In the genomic region with DNA sequence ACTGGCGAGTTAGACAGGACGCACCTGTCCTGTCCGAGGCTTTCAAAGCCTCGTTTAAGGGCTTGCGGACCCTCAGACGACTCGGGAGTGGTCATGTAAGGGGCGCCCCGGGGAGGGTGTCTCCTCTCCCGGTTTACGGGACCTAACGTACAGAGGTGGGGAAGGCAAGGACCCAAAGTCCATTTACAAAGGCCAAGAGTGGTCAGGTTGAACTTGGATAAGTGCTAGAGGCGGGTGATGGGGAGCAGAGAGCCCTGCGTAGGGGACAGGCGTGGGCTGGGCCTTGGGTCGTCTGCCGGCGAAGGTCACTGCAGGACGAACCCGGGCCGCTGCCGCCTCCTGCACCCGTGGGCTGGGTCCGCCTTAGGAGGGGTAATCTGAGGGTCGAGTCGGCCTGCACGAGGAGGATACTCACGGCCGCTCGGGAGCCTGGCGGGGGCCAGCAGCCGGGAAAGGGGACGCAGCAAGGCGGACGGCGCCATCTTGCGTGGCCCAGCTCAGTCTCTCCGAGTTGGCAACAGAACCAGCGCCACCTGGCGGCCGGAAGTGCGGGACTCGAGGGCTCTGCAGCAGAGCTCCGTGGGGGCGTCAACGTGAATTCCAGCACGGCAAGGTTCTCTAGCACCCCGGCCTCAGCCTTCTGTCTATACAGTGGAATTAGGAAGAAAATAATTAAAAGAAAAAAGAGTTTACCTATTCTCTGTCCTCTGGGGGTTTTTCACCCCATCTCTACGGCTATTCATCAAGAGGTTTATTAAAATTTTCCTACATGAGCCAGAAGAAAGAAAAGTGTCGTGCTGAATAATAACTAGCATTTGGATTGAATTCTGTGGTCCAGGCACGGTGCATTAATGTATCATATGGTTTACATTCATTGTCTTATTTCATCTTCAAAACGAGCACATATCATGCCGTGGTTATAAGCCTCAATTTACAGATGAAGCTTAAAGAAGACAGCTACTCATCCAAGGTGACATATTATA, we compare ENCODE assay signal across 8 cellular contexts. TPM values are rescaled to one million over a fixed set of nuclear protein-coding genes. Genes with fewer than 3 reads are reported as not detected.
A peak's percentile ranks its signal among the peaks of the same experiment; 100 is the strongest.
DNase-seq lines count a peak whose midpoint lies in the region; ATAC-seq and TF ChIP-seq lines count a peak whose summit lies in the region.

No MANE protein-coding gene starts in this region.

- peaks cover 0 to 31% (median 14%) of the 10 kb centered on the region in 4 donors for H3K36me3 ChIP-seq in right lobe of liver

- H3K27me3 ChIP-seq in right lobe of liver, result no peaks in the 10 kb centered on the region

- peaks cover 44% of the 10 kb centered on the region for H3K4me1 Mint-ChIP-seq in activated CD4-positive, alpha-beta T cell treated with anti-CD3 and anti-CD28 coated beads, Interleukin-2, amount 10 ng/mL, durations not matched to agents 7 days and 5 days

- H3K9me3 ChIP-seq in right lobe of liver, result no peaks in the 10 kb centered on the region

- H3K4me1 ChIP-seq in right lobe of liver, result peaks cover 0 to 31% (median 2%) of the 10 kb centered on the region in 4 donors

- peak; percentile 93 to 99 (median 98) for TF ChIP-seq CTCF in right lobe of liver (IDR thresholded peaks at IDR 0.05)

- H3K27ac Mint-ChIP-seq in activated CD4-positive, alpha-beta T cell treated with anti-CD3 and anti-CD28 coated beads, Interleukin-2, amount 10 ng/mL, durations not matched to agents 7 days and 5 days, result peak overlapping the region; percentile 98

- DNase-seq in C1 segment of cervical spinal cord (lab: John Stamatoyannopoulos, UW) (peak; percentile 45 to 93 (median 89)), NCI-H526 (lab: John Stamatoyannopoulos, UW) (peak; percentile 82 to 98), dermis blood vessel endothelial cell (peak; percentile 97), right lobe of liver (peak; percentile 97 to 99 (median 98))
- DNase-seq in activated CD4-positive, alpha-beta T cell treated with anti-CD3 and anti-CD28 coated beads, Interleukin-2, amount 10 ng/mL, durations not matched to agents 7 days and 5 days, result peak; percentile 98
- DNase-seq in stimulated activated CD4-positive, alpha-beta T cell treated with anti-CD3 and anti-CD28 coated beads, Interleukin-4, amount 100 ng/mL, for 24 hours, result peak; percentile 98

- ATAC-seq in GM19328 (IDR thresholded peaks at IDR 0.05; ENCODE audit: unreplicated experiment) (peak; percentile 90), HG03469 (IDR thresholded peaks at IDR 0.05; ENCODE audit: unreplicated experiment) (peak; percentile 90), right lobe of liver (peak; percentile 95 to 99 (median 97))

- no peaks in the 10 kb centered on the region for H3K27me3 Mint-ChIP-seq in activated CD4-positive, alpha-beta T cell treated with anti-CD3 and anti-CD28 coated beads, Interleukin-2, amount 10 ng/mL, durations not matched to agents 7 days and 5 days

- 3% methylated on average over 29 of the region's 53 CpGs for WGBS in right lobe of liver (ENCODE audit: insufficient coverage, low coverage, low lambda C conversion rate, missing lambda C conversion rate)

- H3K36me3 Mint-ChIP-seq in activated CD4-positive, alpha-beta T cell treated with anti-CD3 and anti-CD28 coated beads, Interleukin-2, amount 10 ng/mL, durations not matched to agents 7 days and 5 days (ENCODE audit: low read depth), result peaks cover 25% of the 10 kb centered on the region

- peak; percentile 78 for TF ChIP-seq POLR2A in right lobe of liver (IDR thresholded peaks at IDR 0.05)

- peak overlapping the region; percentile 90 for H3K4me3 Mint-ChIP-seq in activated CD4-positive, alpha-beta T cell treated with anti-CD3 and anti-CD28 coated beads, Interleukin-2, amount 10 ng/mL, durations not matched to agents 7 days and 5 days

- no peaks in the 10 kb centered on the region for H3K9me3 Mint-ChIP-seq in activated CD4-positive, alpha-beta T cell treated with anti-CD3 and anti-CD28 coated beads, Interleukin-2, amount 10 ng/mL, durations not matched to agents 7 days and 5 days

- POLR2A ChIA-PET in activated CD4-positive, alpha-beta T cell treated with anti-CD3 and anti-CD28 coated beads, Interleukin-2, amount 10 ng/mL, durations not matched to agents 7 days and 5 days (lab: Charles Lee), result interaction anchor here (1.0 kb wide), 1 partner anchor 117 kb away, joined by 5 read pairs; no protein-coding TSS in a partner anchor

- H3K4me3 ChIP-seq in right lobe of liver, result peak overlapping the region; percentile 74 to 83 (median 77)

- intact Hi-C loops in right lobe of liver (cut with DNase I), result loop anchor here in 1 of 2 donors (10.0 kb wide), 1 partner anchor 201 kb away; no protein-coding TSS in a partner anchor

- CTCF ChIA-PET in activated CD4-positive, alpha-beta T cell treated with anti-CD3 and anti-CD28 coated beads, Interleukin-2, amount 10 ng/mL, durations not matched to agents 7 days and 5 days (lab: Charles Lee), result interaction anchor here (0.6 to 2.5 kb wide), 39 partner anchors 9 to 271 kb away, joined by 3 to 15 read pairs (median 4); a partner anchor contains a TSS

- peak overlapping the region; percentile 87 to 92 (median 92) for H3K27ac ChIP-seq in right lobe of liver

RNA-seq across cellular contexts. Expression of a gene that starts 5.7 kb away (rescaled TPM):
- total RNA-seq in activated CD4-positive, alpha-beta T cell treated with anti-CD3 and anti-CD28 coated beads, Interleukin-2, amount 10 ng/mL, durations not matched to agents 7 days and 5 days, result 10 to 100 TPM; 44.8 to 53.5 TPM
- 23.7 and 34.6 TPM in 2 replicates for total RNA-seq in dermis blood vessel endothelial cell
- total RNA-seq in right lobe of liver, result 10 to 100 TPM; 13.3 to 19.8 (median 16.5) TPM

RNA-seq across cellular contexts. Expression of a gene that starts 6.7 kb away (rescaled TPM):
- total RNA-seq in activated CD4-positive, alpha-beta T cell treated with anti-CD3 and anti-CD28 coated beads, Interleukin-2, amount 10 ng/mL, durations not matched to agents 7 days and 5 days, result 10 to 100 TPM; 37.3 to 42.4 TPM
- total RNA-seq in dermis blood vessel endothelial cell (43.2 and 49.2 TPM in 2 replicates), right lobe of liver (10 to 100 TPM; 24.7 to 41.0 (median 32.1) TPM)

RNA-seq across cellular contexts. Expression of a gene that starts 15.6 kb away (rescaled TPM):
- under 1 TPM; 0.21 to 0.25 TPM for total RNA-seq in activated CD4-positive, alpha-beta T cell treated with anti-CD3 and anti-CD28 coated beads, Interleukin-2, amount 10 ng/mL, durations not matched to agents 7 days and 5 days
- total RNA-seq in dermis blood vessel endothelial cell (0.68 and 2.9 TPM in 2 replicates), right lobe of liver (under 1 TPM in 2 of 6 experiments, not detected in 4; 0.20 to 0.43 TPM)

Comparison
In these comparisons a context has a peak if more than half of its experiments do, and no peak if none do; other contexts are left out.
1. Peak in every context shown above with its lines: DNase-seq, ATAC-seq, H3K4me3 ChIP-seq and H3K27ac ChIP-seq.